Comparison of ENCODE assay signal across 8 cellular contexts in genomic region chr20:24470031-24470781, GRCh38. TPM values are rescaled to one million over a fixed set of nuclear protein-coding genes. Genes with fewer than 3 reads are reported as not detected.
DNase-seq lines count a peak whose midpoint lies in the region; ATAC-seq, FAIRE-seq and TF ChIP-seq lines count a peak whose summit lies in the region.

No MANE protein-coding gene starts in this region.

- H3K36me3 ChIP-seq in BJ (ENCODE audit: control insufficient read depth, insufficient read depth, low read length) (no peaks in the 10 kb centered on the region), Peyer's patch (no peaks in the 10 kb centered on the region), pancreas (no peaks in the 10 kb centered on the region)

- ATAC-seq in pancreas = peak in 3 of 4 donors; percentile 14 to 48 (median 32)
- no peak for ATAC-seq in HG02763 (IDR thresholded peaks at IDR 0.05; ENCODE audit: unreplicated experiment)

- peaks cover 2% of the 10 kb centered on the region for H3K4me1 Mint-ChIP-seq in T-helper 2 cell treated with Interferon-gamma antibody and Interleukin-4, amounts not matched to agents 5 μg/mL and 100 μg/mL, for 36 hours (ENCODE audit: low read depth)

- H3K4me3 ChIP-seq in BJ (ENCODE audit: low read depth, low read length) (peak overlapping the region; percentile 30), Peyer's patch (peak overlapping the region; percentile 24 to 51 (median 41)), pancreas (peak overlapping the region; percentile 1 to 34 (median 17))

- FAIRE-seq in pancreas (lab: Jason Lieb, UNC) = no peak

- no peak for TF ChIP-seq POLR2A in Peyer's patch (IDR thresholded peaks at IDR 0.05)

- peaks cover 6% of the 10 kb centered on the region for H3K27me3 ChIP-seq in BJ (ENCODE audit: control insufficient read depth, insufficient read depth, low read length)
- H3K27me3 ChIP-seq in Peyer's patch = peaks cover 0 to 21% of the 10 kb centered on the region in 2 donors
- peaks cover 0 to 28% (median 7%) of the 10 kb centered on the region in 4 donors for H3K27me3 ChIP-seq in pancreas

- no peaks in the 10 kb centered on the region for H3K4me1 ChIP-seq in Peyer's patch
- no peaks in the 10 kb centered on the region for H3K4me1 ChIP-seq in pancreas

- no peak for TF ChIP-seq CTCF in BJ (IDR thresholded peaks at IDR 0.05; ENCODE audit: insufficient read depth, low read depth, low read length)
- TF ChIP-seq CTCF in Peyer's patch (IDR thresholded peaks at IDR 0.05) = no peak
- no peak for TF ChIP-seq CTCF in pancreas (IDR thresholded peaks at IDR 0.05)

- POLR2A ChIA-PET in BJ (lab: Charles Lee) = no interaction called here

- H3K9me3 Mint-ChIP-seq in T-helper 2 cell treated with Interferon-gamma antibody and Interleukin-4, amounts not matched to agents 5 μg/mL and 100 μg/mL, for 36 hours = no peaks in the 10 kb centered on the region

- 0 to 2% methylated on average over 43 of the region's 43 CpGs for WGBS in pancreas, 2 donors

- DNase-seq in BJ (ENCODE audit: low read depth) (no peak), Peyer's patch (no peak), cardiac septum (ENCODE audit: low spot score) (peak; percentile 77), pancreas (peak in 1 of 6 donors; percentile 76), pons (ENCODE audit: low spot score) (no peak), hepatic stellate cell (ENCODE audit: low spot score) (no peak)
- no peak for DNase-seq in T-helper 2 cell treated with Interferon-gamma antibody and Interleukin-4, amounts not matched to agents 5 μg/mL and 100 μg/mL, for 36 hours (ENCODE audit: low spot score)

- no peak overlapping the region for H3K4me3 Mint-ChIP-seq in T-helper 2 cell treated with Interferon-gamma antibody and Interleukin-4, amounts not matched to agents 5 μg/mL and 100 μg/mL, for 36 hours

- H3K27ac Mint-ChIP-seq in T-helper 2 cell treated with Interferon-gamma antibody and Interleukin-4, amounts not matched to agents 5 μg/mL and 100 μg/mL, for 36 hours = no peak overlapping the region

- H3K36me3 Mint-ChIP-seq in T-helper 2 cell treated with Interferon-gamma antibody and Interleukin-4, amounts not matched to agents 5 μg/mL and 100 μg/mL, for 36 hours (ENCODE audit: low read depth) = no peaks in the 10 kb centered on the region

- peaks cover 66% of the 10 kb centered on the region for H3K27me3 Mint-ChIP-seq in T-helper 2 cell treated with Interferon-gamma antibody and Interleukin-4, amounts not matched to agents 5 μg/mL and 100 μg/mL, for 36 hours (ENCODE audit: low read depth)

- no peaks in the 10 kb centered on the region for H3K9me3 ChIP-seq in Peyer's patch
- H3K9me3 ChIP-seq in pancreas = no peaks in the 10 kb centered on the region

- H3K27ac ChIP-seq in Peyer's patch = peak overlapping the region in 1 of 4 donors; percentile 31
- no peak overlapping the region for H3K27ac ChIP-seq in pancreas

- CTCF ChIA-PET in BJ (lab: Yijun Ruan, JAX) = interaction anchor here (0.9 kb wide), 1 partner anchor 39 kb away, joined by 4 read pairs; no protein-coding TSS in a partner anchor

- intact Hi-C loops in cardiac septum (cut with DNase I) = loop anchor here (2.0 kb wide), 1 partner anchor 35 kb away; no protein-coding TSS in a partner anchor
- intact Hi-C loops in pancreas (cut with DNase I) = no loop called here

RNA-seq across cellular contexts. Expression of gene SYNDIG1, which starts 0.8 kb away (rescaled TPM):
- polyA plus RNA-seq in BJ (2011; rRNA removed) = 1.0 and 1.7 TPM in 2 replicates
- 0.57 and 2.7 TPM in 2 replicates for polyA minus RNA-seq in BJ (2011; rRNA and poly(A)+ RNA removed)
- total RNA-seq in Peyer's patch = 1 to 10 TPM in 1 of 4 donors, under 1 TPM in 1, not detected in 2; 0.76 to 1.7 TPM
- 17.6 TPM for total RNA-seq in cardiac septum
- under 1 TPM in 5 of 6 donors, not detected in 1; 0.04 to 0.43 (median 0.23) TPM for total RNA-seq in pancreas
- polyA plus RNA-seq in pancreas = under 1 TPM; 0.21 to 0.46 TPM
